1 cellular context compared by ENCODE assay signal in genomic region chr1:167524651-167525050, GRCh38.
TF ChIP-seq lines count a peak whose summit lies in the region.

No MANE protein-coding gene starts in this region.

TF ChIP-seq in K562, 482 proteins besides CTCF, POLR2A, EP300 and RAD21 (continued from another document and continues in another):
- peak; percentile 96 for TF ChIP-seq MGA (IDR thresholded peaks at IDR 0.05)
- peak; percentile 48 for TF ChIP-seq MEIS2 (IDR thresholded peaks at IDR 0.05; ENCODE audit: partially characterized antibody)
- TF ChIP-seq TARDBP (IDR thresholded peaks at IDR 0.05), result no peak
- no peak for TF ChIP-seq LARP7 (IDR thresholded peaks at IDR 0.05)
- TF ChIP-seq MLLT1 (IDR thresholded peaks at IDR 0.05), result no peak
- TF ChIP-seq NRF1 (conservative IDR thresholded peaks at IDR 0.05 in 1 of 2, IDR thresholded peaks at IDR 0.05 in 1 of 2), result 0 out of 4 replicates have a peak, but pooled peaks of 1 of the 2 experiments have one; percentile 20
- no peak for TF ChIP-seq PHB2 (IDR thresholded peaks at IDR 0.05; ENCODE audit: low read depth)
- TF ChIP-seq BHLHE40 (IDR thresholded peaks at IDR 0.05; ENCODE audit: low read length), result peak; percentile 60
- TF ChIP-seq PATZ1 (CRISPR knock-in tag; IDR thresholded peaks at IDR 0.05; ENCODE audit: borderline replicate concordance), result no peak
- TF ChIP-seq KAT8 (IDR thresholded peaks at IDR 0.05; ENCODE audit: low read depth), result no peak
- peak; percentile 36; the same call in 1 of the 2 replicates for TF ChIP-seq RBFOX2 (IDR thresholded peaks at IDR 0.05; ENCODE audit: low read depth, low read length)
- TF ChIP-seq ZNF280A (IDR thresholded peaks at IDR 0.05; ENCODE audit: low read depth, partially characterized antibody), result no peak
- TF ChIP-seq PHTF2 (CRISPR knock-in tag; IDR thresholded peaks at IDR 0.05), result no peak
- no peak for TF ChIP-seq PURB (CRISPR knock-in tag; IDR thresholded peaks at IDR 0.05; ENCODE audit: low read depth)
- peak in 1 of 2 experiments; percentile 16; a peak in 1 of 4 replicates for TF ChIP-seq ARNT (IDR thresholded peaks at IDR 0.05)
- TF ChIP-seq TCFL5 (CRISPR knock-in tag; conservative IDR thresholded peaks at IDR 0.05), result no peak
- TF ChIP-seq MED1 (CRISPR knock-in tag; IDR thresholded peaks at IDR 0.05; ENCODE audit: borderline replicate concordance), result no peak
- TF ChIP-seq ETS2 (tag; IDR thresholded peaks at IDR 0.05; ENCODE audit: borderline replicate concordance, poor library complexity, severe bottlenecking), result no peak
- no peak for TF ChIP-seq MTF1 (CRISPR knock-in tag; IDR thresholded peaks at IDR 0.05; ENCODE audit: borderline replicate concordance)
- no peak for TF ChIP-seq ZNF79 (CRISPR knock-in tag; IDR thresholded peaks at IDR 0.05; ENCODE audit: low read depth)
- no peak for TF ChIP-seq SMARCB1 (IDR thresholded peaks at IDR 0.05; ENCODE audit: insufficient read length, low read depth)
- no peak for TF ChIP-seq KAT2B (IDR thresholded peaks at IDR 0.05; ENCODE audit: low read depth, low read length)
- no peak for TF ChIP-seq FOS (IDR thresholded peaks at IDR 0.05; ENCODE audit: extremely low read depth, insufficient read length)
- peak in 1 of 2 experiments; percentile 76; a peak in 2 of 4 replicates for TF ChIP-seq HDAC1 (IDR thresholded peaks at IDR 0.05)
- TF ChIP-seq SMARCA5 (IDR thresholded peaks at IDR 0.05), result no peak
- no peak for TF ChIP-seq SRSF7 (optimal IDR thresholded peaks at IDR 0.05; ENCODE audit: low read depth, low read length)
- no peak for TF ChIP-seq ZNF740 (CRISPR knock-in tag; IDR thresholded peaks at IDR 0.05)
- no peak for TF ChIP-seq ZNF740 (tag; IDR thresholded peaks at IDR 0.05)
- TF ChIP-seq RNF219 (CRISPR knock-in tag; IDR thresholded peaks at IDR 0.05), result no peak
- TF ChIP-seq ARID1B (IDR thresholded peaks at IDR 0.05), result no peak
- TF ChIP-seq TFAM (CRISPR knock-in tag; conservative IDR thresholded peaks at IDR 0.05), result no peak
- TF ChIP-seq ZBTB9 (CRISPR knock-in tag; IDR thresholded peaks at IDR 0.05), result no peak
- TF ChIP-seq DPF2 (IDR thresholded peaks at IDR 0.05), result peak; percentile 35; the same call in 1 of the 2 replicates
- TF ChIP-seq TFE3 (CRISPR knock-in tag; IDR thresholded peaks at IDR 0.05), result no peak
- peak; percentile 48; the same call in 1 of the 2 replicates for TF ChIP-seq ZSCAN32 (CRISPR knock-in tag; IDR thresholded peaks at IDR 0.05)
- TF ChIP-seq MAX (CRISPR knock-in tag; IDR thresholded peaks at IDR 0.05), result peak; percentile 67
- peak; percentile 97 for TF ChIP-seq L3MBTL2 (IDR thresholded peaks at IDR 0.05)
- TF ChIP-seq NCOA6 (IDR thresholded peaks at IDR 0.05), result no peak
